In genomic region chr7:29527709-29528108, GRCh38 we compare ENCODE assay signal across 28 cellular contexts. TPM values are rescaled to one million over a fixed set of nuclear protein-coding genes. Genes with fewer than 3 reads are reported as not detected.
"Had no signal": no experiment of that assay in that cellular context is flagged by ENCODE, and none has a peak within 500 bp of the region (broad histone marks: within the 10 kb centered on the region; RNA-seq: fewer than 3 reads in every experiment).

No MANE protein-coding gene starts in this region.

- H3K4me2 ChIP-seq: SK-N-SH had no signal

- ATAC-seq: Panc1, PC-3 had no signal

- H3K4me1 Mint-ChIP-seq: IgD-negative memory B cell had no signal

- DNase-seq: KBM-7; MV-4-11; NCI-H1048; NCI-H1105; NCI-H1417; NCI-H1436 treated with DMSO at 0.1 percent for 48 hours; NCI-H1694; NCI-H187 treated with DMSO at 0.1 percent for 48 hours; NCI-H2029 treated with DMSO at 0.1 percent for 48 hours; NCI-H2107; NCI-H226; NCI-H446; NCI-H510A; NCI-H524 treated with DMSO at 0.1 percent for 48 hours; NCI-H69; NCI-H774; NK-92 treated with Interleukin-12 subunit alpha and Interleukin-12 subunit beta, amount 100 ng/mL, for 24 hours; PC-3; SHP77; SK-N-SH; SW 1271 had no signal

- H3K36me3 Mint-ChIP-seq: IgD-negative memory B cell had no signal

- H3K9ac ChIP-seq: SK-N-SH had no signal

- H3K9me3 ChIP-seq: SK-N-SH had no signal

- H3K4me3 Mint-ChIP-seq: IgD-negative memory B cell had no signal

- H3K27ac Mint-ChIP-seq: IgD-negative memory B cell had no signal

- H3K27ac ChIP-seq: RWPE1 had no signal

RNA-seq across cellular contexts. Expression of gene PRR15, which starts 35.9 kb away (rescaled TPM):
- total RNA-seq: HT1080, LHCN-M2, OCI-LY7, SK-MEL-5 had no signal
